In genomic region chr4:55635282-55635681, GRCh38 we compare ENCODE assay signal across 9 cellular contexts. TPM values are rescaled to one million over a fixed set of nuclear protein-coding genes. Genes with fewer than 3 reads are reported as not detected.
DNase-seq lines count a peak whose midpoint lies in the region; ATAC-seq and TF ChIP-seq lines count a peak whose summit lies in the region.
"Had no signal": no experiment of that assay in that cellular context is flagged by ENCODE, and none has a peak within 500 bp of the region (broad histone marks: within the 10 kb centered on the region; RNA-seq: fewer than 3 reads in every experiment).

No MANE protein-coding gene starts in this region.

- no peak overlapping the region for H3K27ac Mint-ChIP-seq in Calu3 (ENCODE audit: unreplicated experiment)
- H3K27ac Mint-ChIP-seq in activated naive CD8-positive, alpha-beta T cell treated with anti-CD3 and anti-CD28 coated beads, Interleukin-2, amount 50 U/mL, for 24 hours: no peak overlapping the region
- H3K27ac Mint-ChIP-seq in mesothelial cell of epicardium: no peak overlapping the region
- H3K27ac Mint-ChIP-seq in immature natural killer cell: no peak overlapping the region

- H3K4me1 Mint-ChIP-seq in Calu3 (ENCODE audit: low read depth, unreplicated experiment) (peaks cover 19% of the 10 kb centered on the region), mesothelial cell of epicardium (peaks cover 24% of the 10 kb centered on the region), immature natural killer cell (peaks cover 6% of the 10 kb centered on the region in 2 donors)
- peaks cover 13% of the 10 kb centered on the region for H3K4me1 Mint-ChIP-seq in activated naive CD8-positive, alpha-beta T cell treated with anti-CD3 and anti-CD28 coated beads, Interleukin-2, amount 50 U/mL, for 24 hours

- DNase-seq in Calu3 (no peak), M059J (ENCODE audit: low read depth) (peak; percentile 2), mesothelial cell of epicardium (ENCODE audit: low spot score in 2 of 2, unreplicated experiment in 2 of 2) (no peak), immature natural killer cell (no peak), GM20000 (ENCODE audit: low spot score) (no peak), tibial nerve (ENCODE audit: low spot score in 2 of 2) (no peak), esophagus muscularis mucosa (ENCODE audit: extremely low spot score) (no peak)
- DNase-seq in activated naive CD8-positive, alpha-beta T cell treated with anti-CD3 and anti-CD28 coated beads, Interleukin-2, amount 50 U/mL, for 24 hours: no peak
- DNase-seq: heart right ventricle had no signal

- BruUV-seq in Calu3 (replicated peaks; lab: Mats Ljungman, UMichigan): no TSS peak

- TF ChIP-seq EP300 in tibial nerve (IDR thresholded peaks at IDR 0.05) (no peak), esophagus muscularis mucosa (IDR thresholded peaks at IDR 0.05) (no peak)

- no peak overlapping the region for H3K27ac ChIP-seq in tibial nerve
- no peak overlapping the region for H3K27ac ChIP-seq in esophagus muscularis mucosa (replicated peaks in 1 of 4)
- H3K27ac ChIP-seq: heart right ventricle had no signal

- H3K27me3 ChIP-seq in tibial nerve (peaks cover 0 to 44% of the 10 kb centered on the region in 2 donors), esophagus muscularis mucosa (peaks cover 0 to 52% (median 27%) of the 10 kb centered on the region in 4 donors)

- no peaks in the 10 kb centered on the region for H3K9me3 ChIP-seq in tibial nerve
- no peaks in the 10 kb centered on the region for H3K9me3 ChIP-seq in esophagus muscularis mucosa
- H3K9me3 ChIP-seq: heart right ventricle had no signal

- H3K36me3 ChIP-seq in tibial nerve (no peaks in the 10 kb centered on the region), esophagus muscularis mucosa (no peaks in the 10 kb centered on the region)
- H3K36me3 ChIP-seq: heart right ventricle had no signal

- peaks cover 0 to 27% (median 10%) of the 10 kb centered on the region in 4 donors for H3K4me1 ChIP-seq in tibial nerve
- H3K4me1 ChIP-seq in esophagus muscularis mucosa: peaks cover 8 to 24% (median 22%) of the 10 kb centered on the region in 4 donors

- H3K27me3 Mint-ChIP-seq in Calu3 (ENCODE audit: unreplicated experiment) (peaks cover 24% of the 10 kb centered on the region), mesothelial cell of epicardium (ENCODE audit: low read depth) (peaks cover 53% of the 10 kb centered on the region), immature natural killer cell (ENCODE audit: low read depth in 3 of 3) (peaks cover 17 to 34% (median 26%) of the 10 kb centered on the region in 3 donors)
- peaks cover 62% of the 10 kb centered on the region for H3K27me3 Mint-ChIP-seq in activated naive CD8-positive, alpha-beta T cell treated with anti-CD3 and anti-CD28 coated beads, Interleukin-2, amount 50 U/mL, for 24 hours

- intact Hi-C loops in Calu3 (cut with micrococcal nuclease; ENCODE audit: unreplicated experiment) (no loop called here), esophagus muscularis mucosa (cut with DNase I) (no loop called here)

- TF ChIP-seq POLR2A in tibial nerve (IDR thresholded peaks at IDR 0.05) (no peak), esophagus muscularis mucosa (IDR thresholded peaks at IDR 0.05; ENCODE audit: low read depth) (no peak)

- H3K9me3 Mint-ChIP-seq in Calu3 (ENCODE audit: low read depth, unreplicated experiment): no peaks in the 10 kb centered on the region
- no peaks in the 10 kb centered on the region for H3K9me3 Mint-ChIP-seq in activated naive CD8-positive, alpha-beta T cell treated with anti-CD3 and anti-CD28 coated beads, Interleukin-2, amount 50 U/mL, for 24 hours
- H3K9me3 Mint-ChIP-seq in mesothelial cell of epicardium: peaks cover 13% of the 10 kb centered on the region
- H3K9me3 Mint-ChIP-seq in immature natural killer cell: peaks cover 0 to 4% (median under 1%) of the 10 kb centered on the region in 6 donors

- H3K4me3 Mint-ChIP-seq in Calu3 (ENCODE audit: low read depth, unreplicated experiment): peak overlapping the region; percentile 87
- peak overlapping the region; percentile 69 for H3K4me3 Mint-ChIP-seq in activated naive CD8-positive, alpha-beta T cell treated with anti-CD3 and anti-CD28 coated beads, Interleukin-2, amount 50 U/mL, for 24 hours
- H3K4me3 Mint-ChIP-seq in mesothelial cell of epicardium: peak overlapping the region; percentile 73
- peak overlapping the region in 1 of 5 donors; percentile 39 for H3K4me3 Mint-ChIP-seq in immature natural killer cell

- no peak for ATAC-seq in activated naive CD8-positive, alpha-beta T cell treated with anti-CD3 and anti-CD28 coated beads, Interleukin-2, amount 50 U/mL, for 24 hours

- CTCF ChIA-PET in Calu3 (lab: Charles Lee): interaction anchor here (1.1 kb wide), 1 partner anchor 19 kb away, joined by 3 read pairs; no protein-coding TSS in a partner anchor

- 9 to 11% methylated on average over 11 of the region's 11 CpGs for WGBS in tibial nerve, 2 donors
- 4% methylated on average over 11 of the region's 11 CpGs for WGBS in esophagus muscularis mucosa

- TF ChIP-seq CTCF in Calu3 (IDR thresholded peaks at IDR 0.05; ENCODE audit: unreplicated experiment): no peak
- no peak for TF ChIP-seq CTCF in mesothelial cell of epicardium (IDR thresholded peaks at IDR 0.05; ENCODE audit: unreplicated experiment)
- no peak for TF ChIP-seq CTCF in GM20000 (IDR thresholded peaks at IDR 0.05; ENCODE audit: extremely low read depth, missing control alignments)
- TF ChIP-seq CTCF in tibial nerve (IDR thresholded peaks at IDR 0.05): no peak
- TF ChIP-seq CTCF in esophagus muscularis mucosa (IDR thresholded peaks at IDR 0.05): no peak

- H3K36me3 Mint-ChIP-seq in Calu3 (ENCODE audit: insufficient read depth, unreplicated experiment): peaks cover 10% of the 10 kb centered on the region
- H3K36me3 Mint-ChIP-seq in activated naive CD8-positive, alpha-beta T cell treated with anti-CD3 and anti-CD28 coated beads, Interleukin-2, amount 50 U/mL, for 24 hours (ENCODE audit: low read depth): no peaks in the 10 kb centered on the region
- H3K36me3 Mint-ChIP-seq in mesothelial cell of epicardium: peaks cover 2% of the 10 kb centered on the region
- peaks cover 0 to 2% (median 0%) of the 10 kb centered on the region in 3 donors for H3K36me3 Mint-ChIP-seq in immature natural killer cell

- peak overlapping the region in 1 of 4 donors; percentile 50 for H3K4me3 ChIP-seq in tibial nerve
- H3K4me3 ChIP-seq in esophagus muscularis mucosa: peak overlapping the region in 1 of 4 donors; percentile 57

RNA-seq across cellular contexts. Expression of gene NMU, which starts 0.8 kb away (rescaled TPM):
- total RNA-seq in Calu3 (2022) (3.8 and 4.1 TPM in 2 replicates), mesothelial cell of epicardium (1.7 to 2.2 TPM (median 1.9 TPM) in 3 replicates), tibial nerve (1 to 10 TPM in 1 of 4 donors, not detected in 3; 1.3 TPM), esophagus muscularis mucosa (not detected)
- 5.2 and 9.6 TPM in 2 replicates for total RNA-seq in M059J (2014; rRNA removed; shearing (Covaris generic))
- not detected for polyA plus RNA-seq in immature natural killer cell
- total RNA-seq: heart right ventricle had no signal
- polyA plus RNA-seq: heart right ventricle had no signal

RNA-seq across cellular contexts. Expression of gene PDCL2, which starts 43.2 kb away (rescaled TPM):
- total RNA-seq in Calu3 (2022): not detected in 2 replicates
- total RNA-seq in M059J (2014; rRNA removed; shearing (Covaris generic)): not detected in 2 replicates
- not detected in 3 replicates for total RNA-seq in mesothelial cell of epicardium
- polyA plus RNA-seq in immature natural killer cell: not detected
- total RNA-seq in tibial nerve: not detected
- total RNA-seq in esophagus muscularis mucosa: not detected
- total RNA-seq: heart right ventricle had no signal
- polyA plus RNA-seq: heart right ventricle had no signal
